ENCODE assay signal across 1 cellular context in genomic region chr7:157495594-157495993, GRCh38.
TF ChIP-seq lines count a peak whose summit lies in the region.

No MANE protein-coding gene starts in this region.

TF ChIP-seq in GM23338, 12 proteins besides CTCF, POLR2A, EP300 and RAD21 (continued from another document):
- TF ChIP-seq ZNF462 (CRISPR knock-in tag; IDR thresholded peaks at IDR 0.05), result no peak
- TF ChIP-seq ZNF331 (CRISPR knock-in tag; IDR thresholded peaks at IDR 0.05; ENCODE audit: low read depth), result no peak
- no peak for TF ChIP-seq POLR2AphosphoS5 (IDR thresholded peaks at IDR 0.05; ENCODE audit: low read depth)
- no peak for TF ChIP-seq STAT1 (IDR thresholded peaks at IDR 0.05; ENCODE audit: unreplicated experiment)
- TF ChIP-seq CREB1 (CRISPR knock-in tag; IDR thresholded peaks at IDR 0.05; ENCODE audit: low read depth), result no peak
